Comparison of ENCODE assay signal across 21 cellular contexts in genomic region chr6:80165819-80166218, GRCh38. TPM values are rescaled to one million over a fixed set of nuclear protein-coding genes. Genes with fewer than 3 reads are reported as not detected.
DNase-seq lines count a peak whose midpoint lies in the region; ATAC-seq and TF ChIP-seq lines count a peak whose summit lies in the region.
"Had no signal": no experiment of that assay in that cellular context is flagged by ENCODE, and none has a peak within 500 bp of the region (broad histone marks: within the 10 kb centered on the region; RNA-seq: fewer than 3 reads in every experiment).

No MANE protein-coding gene starts in this region.

- no peaks in the 10 kb centered on the region for H3K27me3 Mint-ChIP-seq in stimulated activated naive CD8-positive, alpha-beta T cell treated with anti-CD3 and anti-CD28 coated beads, Interleukin-15, Interleukin-2, amounts not matched to agents 100 ng/mL and 50 ng/mL, for 24 hours
- H3K27me3 Mint-ChIP-seq: T-cell had no signal

- no peak for ATAC-seq in stimulated activated naive CD8-positive, alpha-beta T cell treated with anti-CD3 and anti-CD28 coated beads, Interleukin-15, Interleukin-2, amounts not matched to agents 100 U/mL and 50 U/mL, for 24 hours
- ATAC-seq in HG02623 (IDR thresholded peaks at IDR 0.05; ENCODE audit: unreplicated experiment): no peak
- no peak for ATAC-seq in GM19455 (IDR thresholded peaks at IDR 0.05; ENCODE audit: unreplicated experiment)
- ATAC-seq: GM23338, HepG2, PC-3, T-cell had no signal

- H3K79me2 ChIP-seq in MM.1S (ENCODE audit: low read length): 0 out of 2 replicates have a peak, but pooled peaks cover 11% of the 10 kb centered on the region

- no peak for TF ChIP-seq CTCF in MM.1S (IDR thresholded peaks at IDR 0.05; ENCODE audit: low read length)

- H4K20me1 ChIP-seq in MM.1S (ENCODE audit: insufficient read depth, low read length): no peaks in the 10 kb centered on the region

- no peaks in the 10 kb centered on the region for H3K9me3 ChIP-seq in MM.1S (replicated peaks; ENCODE audit: insufficient read depth, low read length)
- no peaks in the 10 kb centered on the region for H3K9me3 ChIP-seq in skeletal muscle satellite cell (replicated peaks; ENCODE audit: low read length)
- H3K9me3 ChIP-seq: Caco-2, SK-N-SH had no signal

- H3K9me3 Mint-ChIP-seq in stimulated activated naive CD8-positive, alpha-beta T cell treated with anti-CD3 and anti-CD28 coated beads, Interleukin-15, Interleukin-2, amounts not matched to agents 100 ng/mL and 50 ng/mL, for 24 hours: no peaks in the 10 kb centered on the region
- H3K9me3 Mint-ChIP-seq: GM23338, T-cell had no signal

- H3K9me2 ChIP-seq in MM.1S (replicated peaks; ENCODE audit: insufficient read depth, low read length): no peaks in the 10 kb centered on the region

- H3K27ac ChIP-seq in MM.1S (ENCODE audit: low read length) (peak overlapping the region; percentile 91), epithelial cell of prostate (peak overlapping the region; percentile 92)

- H3K4me1 ChIP-seq in MM.1S (ENCODE audit: low read length) (peaks cover 20% of the 10 kb centered on the region), skeletal muscle satellite cell (ENCODE audit: control insufficient read depth, insufficient read depth, low read length) (peaks cover 30% of the 10 kb centered on the region)
- H3K4me1 ChIP-seq: Caco-2 had no signal

- peak overlapping the region; percentile 60; the same call in 1 of the 2 replicates for H3K9ac ChIP-seq in MM.1S (ENCODE audit: low read length)
- H3K9ac ChIP-seq in skeletal muscle satellite cell (ENCODE audit: low read depth, low read length): peak overlapping the region; percentile 49
- H3K9ac ChIP-seq: SK-N-SH had no signal

- H3K36me3 ChIP-seq in MM.1S (replicated peaks; ENCODE audit: insufficient read depth, low read length) (no peaks in the 10 kb centered on the region; the same call in 1 of the 2 replicates), skeletal muscle satellite cell (ENCODE audit: insufficient read depth, low read length) (no peaks in the 10 kb centered on the region)

- peaks cover 20% of the 10 kb centered on the region for H3K36me3 Mint-ChIP-seq in stimulated activated naive CD8-positive, alpha-beta T cell treated with anti-CD3 and anti-CD28 coated beads, Interleukin-15, Interleukin-2, amounts not matched to agents 100 ng/mL and 50 ng/mL, for 24 hours (ENCODE audit: low read depth)

- no peak for DNase-seq in stimulated activated naive CD8-positive, alpha-beta T cell treated with anti-CD3 and anti-CD28 coated beads, Interleukin-15, Interleukin-2, amounts not matched to agents 100 U/mL and 50 U/mL, for 24 hours
- no peak for DNase-seq in MM.1S
- no peak for DNase-seq in epithelial cell of prostate (ENCODE audit: low read depth, low spot score)
- no peak for DNase-seq in KBM-7
- DNase-seq: Caco-2, DMS153, Karpas-422, NCI-H1417 treated with DMSO at 0.1 percent for 48 hours, NCI-H1930, NCI-H2171, NCI-H446, NCI-H69, PC-3, SK-N-SH had no signal

- in situ Hi-C loops in KBM-7 (cut with MboI; ENCODE audit: low pct_unique_long_range_greater_than_20kb, low sequenced_read_pairs): no loop called here

- peak overlapping the region; percentile 22; the same call in 1 of the 2 replicates for H2AFZ ChIP-seq in MM.1S (ENCODE audit: low read length)
- H2AFZ ChIP-seq: GM23338 had no signal

- no peak overlapping the region for H3K4me3 Mint-ChIP-seq in stimulated activated naive CD8-positive, alpha-beta T cell treated with anti-CD3 and anti-CD28 coated beads, Interleukin-15, Interleukin-2, amounts not matched to agents 100 ng/mL and 50 ng/mL, for 24 hours
- H3K4me3 Mint-ChIP-seq: GM23338 had no signal

- H3K4me1 Mint-ChIP-seq in stimulated activated naive CD8-positive, alpha-beta T cell treated with anti-CD3 and anti-CD28 coated beads, Interleukin-15, Interleukin-2, amounts not matched to agents 100 ng/mL and 50 ng/mL, for 24 hours (ENCODE audit: low read depth): no peaks in the 10 kb centered on the region
- H3K4me1 Mint-ChIP-seq: GM23338 had no signal

- peak overlapping the region; percentile 1; the same call in 1 of the 2 replicates for H3K4me3 ChIP-seq in MM.1S (ENCODE audit: low read length)
- no peak overlapping the region for H3K4me3 ChIP-seq in skeletal muscle satellite cell (ENCODE audit: low read length)
- H3K4me3 ChIP-seq: GM23338 had no signal

- H3K27me3 ChIP-seq in MM.1S (replicated peaks; ENCODE audit: insufficient read depth, low read length) (no peaks in the 10 kb centered on the region), skeletal muscle satellite cell (ENCODE audit: control insufficient read depth, insufficient read depth, low read length) (no peaks in the 10 kb centered on the region)

- peaks cover 27% of the 10 kb centered on the region for H3F3A ChIP-seq in MM.1S (ENCODE audit: insufficient read depth, low read length)

- H3K4me2 ChIP-seq in MM.1S (ENCODE audit: low read depth, low read length) (peak overlapping the region; percentile 84), skeletal muscle satellite cell (ENCODE audit: low read length) (peak overlapping the region; percentile 20)
- H3K4me2 ChIP-seq: GM23338, SK-N-SH had no signal

- H3K27ac Mint-ChIP-seq in stimulated activated naive CD8-positive, alpha-beta T cell treated with anti-CD3 and anti-CD28 coated beads, Interleukin-15, Interleukin-2, amounts not matched to agents 100 ng/mL and 50 ng/mL, for 24 hours: peak overlapping the region; percentile 10
- H3K27ac Mint-ChIP-seq: GM23338 had no signal

RNA-seq across cellular contexts. Expression of gene BCKDHB, which starts 59.3 kb away (rescaled TPM):
- 11.4 and 12.4 TPM in 2 replicates for total RNA-seq in skeletal muscle satellite cell (2012; rRNA removed)
